In genomic region chr19:50518091-50519005, GRCh38 we compare ENCODE assay signal across 19 cellular contexts. TPM values are rescaled to one million over a fixed set of nuclear protein-coding genes. Genes with fewer than 3 reads are reported as not detected.
A peak's percentile ranks its signal among the peaks of the same experiment; 100 is the strongest.
DNase-seq lines count a peak whose midpoint lies in the region; ATAC-seq and TF ChIP-seq lines count a peak whose summit lies in the region.
"Had no signal": no experiment of that assay in that cellular context is flagged by ENCODE, and none has a peak within 500 bp of the region (broad histone marks: within the 10 kb centered on the region; RNA-seq: fewer than 3 reads in every experiment).

No MANE protein-coding gene starts in this region.

- H3K4me1 Mint-ChIP-seq in GM23338 (no peaks in the 10 kb centered on the region), WTC11 (0 out of 2 replicates have a peak, but pooled peaks cover 1% of the 10 kb centered on the region)

- H3K4me3 Mint-ChIP-seq in GM23338: no peak overlapping the region
- H3K4me3 Mint-ChIP-seq in WTC11: no peak overlapping the region
- H3K4me3 Mint-ChIP-seq: activated naive CD8-positive, alpha-beta T cell treated with anti-CD3 and anti-CD28 coated beads, Interleukin-2, amount 10 ng/mL, durations not matched to agents 7 days and 5 days had no signal

- H3K36me3 ChIP-seq in A673 (ENCODE audit: insufficient read depth, low read length, poor library complexity, severe bottlenecking): no peaks in the 10 kb centered on the region
- no peaks in the 10 kb centered on the region for H3K36me3 ChIP-seq in GM23338 (ENCODE audit: insufficient read depth)
- H3K36me3 ChIP-seq in mucosa of descending colon (ENCODE audit: low read depth): no peaks in the 10 kb centered on the region
- H3K36me3 ChIP-seq: left lung had no signal

- no peak overlapping the region for H3K27ac ChIP-seq in A673 (ENCODE audit: low read depth, low read length, poor library complexity, severe bottlenecking)
- H3K27ac ChIP-seq in GM23338 (ENCODE audit: low read depth): no peak overlapping the region
- H3K27ac ChIP-seq: cardiac muscle cell, left lung had no signal

- H3K9me2 ChIP-seq in GM23338 (ENCODE audit: insufficient read depth): no peaks in the 10 kb centered on the region

- intact Hi-C loops in A673 (cut with micrococcal nuclease; ENCODE audit: unreplicated experiment): no loop called here
- intact Hi-C loops in mucosa of descending colon (cut with DNase I, micrococcal nuclease): no loop called here

- peaks cover 8% of the 10 kb centered on the region for H3K27me3 Mint-ChIP-seq in GM23338 (ENCODE audit: insufficient read depth, low read depth, poor library complexity)
- peaks cover 21% of the 10 kb centered on the region for H3K27me3 Mint-ChIP-seq in WTC11 (ENCODE audit: low read depth)

- H3K27ac Mint-ChIP-seq in GM23338: no peak overlapping the region
- H3K27ac Mint-ChIP-seq in WTC11: no peak overlapping the region
- H3K27ac Mint-ChIP-seq: activated naive CD8-positive, alpha-beta T cell treated with anti-CD3 and anti-CD28 coated beads, Interleukin-2, amount 10 ng/mL, durations not matched to agents 7 days and 5 days had no signal

- no peaks in the 10 kb centered on the region for H3F3A ChIP-seq in GM23338 (replicated peaks; ENCODE audit: low read depth)

- no peaks in the 10 kb centered on the region for H4K20me1 ChIP-seq in GM23338 (replicated peaks; ENCODE audit: insufficient read depth)

- H3K4me1 ChIP-seq in A673 (ENCODE audit: insufficient read depth, low read length, poor library complexity, severe bottlenecking) (no peaks in the 10 kb centered on the region), GM23338 (ENCODE audit: insufficient read depth) (peaks cover 6% of the 10 kb centered on the region; the same call in 1 of the 2 replicates), mucosa of descending colon (ENCODE audit: low read depth) (no peaks in the 10 kb centered on the region)
- H3K4me1 ChIP-seq: left lung had no signal

- ATAC-seq in GM23338 (no peak), WTC11 (peak; percentile 72), mucosa of descending colon (no peak), GM18909 (IDR thresholded peaks at IDR 0.05; ENCODE audit: poor library complexity, unreplicated experiment) (no peak)
- ATAC-seq: left lung had no signal

- no peak overlapping the region for H2AFZ ChIP-seq in GM23338

- H3K9me3 ChIP-seq in A673 (ENCODE audit: low read depth, low read length, poor library complexity, severe bottlenecking) (no peaks in the 10 kb centered on the region), mucosa of descending colon (no peaks in the 10 kb centered on the region)
- H3K9me3 ChIP-seq: left lung had no signal

- no peak overlapping the region for H3K4me2 ChIP-seq in GM23338

- CTCF ChIA-PET in A673 (lab: Charles Lee) (no interaction called here), WTC11 (lab: Charles Lee) (interaction anchor here (0.6 to 4.3 kb wide), 28 partner anchors 9 to 371 kb away, joined by 3 to 55 read pairs (median 4); partner anchors contain the start of genes C19orf81, KCNC3 and NR1H2)

- no peaks in the 10 kb centered on the region for H3K27me3 ChIP-seq in A673 (replicated peaks; ENCODE audit: insufficient read depth, low read depth, low read length, poor library complexity)
- H3K27me3 ChIP-seq in GM23338 (ENCODE audit: insufficient read depth): peaks cover 12% of the 10 kb centered on the region
- H3K27me3 ChIP-seq: cardiac muscle cell had no signal

- POLR2A ChIA-PET in A673 (lab: Charles Lee; ENCODE audit: low non-redundant PET): no interaction called here
- POLR2A ChIA-PET in WTC11 (lab: Charles Lee): interaction anchor here (1.1 kb wide), 1 partner anchor 20 kb away, joined by 3 read pairs; no protein-coding TSS in a partner anchor

- H3K79me2 ChIP-seq in GM23338 (replicated peaks; ENCODE audit: insufficient read depth): no peaks in the 10 kb centered on the region

- BruUV-seq in A673 (replicated peaks; lab: Mats Ljungman, UMichigan): no TSS peak

- peak; percentile 51 for TF ChIP-seq CTCF in A673 (conservative IDR thresholded peaks at IDR 0.05; ENCODE audit: low read depth, low read length)
- TF ChIP-seq CTCF in GM23338 (conservative IDR thresholded peaks at IDR 0.05; ENCODE audit: low read depth in 2 of 2): peak; percentile 61 to 77
- peak; percentile 59 for TF ChIP-seq CTCF in WTC11 (IDR thresholded peaks at IDR 0.05)
- TF ChIP-seq CTCF in mucosa of descending colon (IDR thresholded peaks at IDR 0.05): no peak
- no peak for TF ChIP-seq CTCF in foreskin fibroblast (IDR thresholded peaks at IDR 0.05; ENCODE audit: low read depth, low read length)

- peaks cover 28% of the 10 kb centered on the region; the same call in 2 of the 3 replicates for H3K36me3 Mint-ChIP-seq in GM23338 (ENCODE audit: low read depth)
- H3K36me3 Mint-ChIP-seq in WTC11: peaks cover 5% of the 10 kb centered on the region; the same call in 1 of the 2 replicates
- H3K36me3 Mint-ChIP-seq: activated naive CD8-positive, alpha-beta T cell treated with anti-CD3 and anti-CD28 coated beads, Interleukin-2, amount 10 ng/mL, durations not matched to agents 7 days and 5 days had no signal

- H3K9me3 Mint-ChIP-seq in GM23338 (peaks cover 89% of the 10 kb centered on the region), WTC11 (peaks cover 5% of the 10 kb centered on the region)
- H3K9me3 Mint-ChIP-seq: activated naive CD8-positive, alpha-beta T cell treated with anti-CD3 and anti-CD28 coated beads, Interleukin-2, amount 10 ng/mL, durations not matched to agents 7 days and 5 days had no signal

- H3K4me3 ChIP-seq in A673 (ENCODE audit: low read depth, low read length, poor library complexity, severe bottlenecking) (no peak overlapping the region), GM23338 (no peak overlapping the region), mucosa of descending colon (no peak overlapping the region), foreskin fibroblast (ENCODE audit: low read depth in 1 of 2, low read length in 2 of 2) (no peak overlapping the region)
- H3K4me3 ChIP-seq: cardiac muscle cell, left lung had no signal

- DNase-seq in A673 (ENCODE audit: low spot score) (no peak), GM23338 (ENCODE audit: low spot score) (peak; percentile 74), WTC11 (ENCODE audit: low spot score) (peak; percentile 73), mucosa of descending colon (peak in 2 of 3 donors; percentile 19 to 46), foreskin fibroblast (no peak), AG08396 (ENCODE audit: low spot score) (no peak), activated gamma-delta T cell treated with Interleukin-2 at 50 U/mL for 16 hours (no peak)
- DNase-seq: activated naive CD8-positive, alpha-beta T cell treated with anti-CD3 and anti-CD28 coated beads, Interleukin-2, amount 10 ng/mL, durations not matched to agents 7 days and 5 days; COR-L47; effector CD4-positive, alpha-beta T cell; hypothalamus; NCI-H1048; NCI-H526 treated with DMSO at 0.1 percent for 48 hours had no signal

TF ChIP-seq in GM23338, 12 proteins besides CTCF, POLR2A, EP300 and RAD21 (continues in another document):
- no peak for TF ChIP-seq EZH2 (IDR thresholded peaks at IDR 0.05; ENCODE audit: low read depth, unreplicated experiment)
- TF ChIP-seq JUNB (IDR thresholded peaks at IDR 0.05; ENCODE audit: unreplicated experiment): no peak
- no peak for TF ChIP-seq NANOG (IDR thresholded peaks at IDR 0.05; ENCODE audit: borderline replicate concordance)

TF ChIP-seq in WTC11, 78 proteins besides CTCF, POLR2A, EP300 and RAD21 (continues in another document):
- no peak for TF ChIP-seq ZNF263 (CRISPR knock-in tag; IDR thresholded peaks at IDR 0.05; ENCODE audit: low read depth)
- TF ChIP-seq MYBL2 (CRISPR knock-in tag; IDR thresholded peaks at IDR 0.05): no peak
- TF ChIP-seq USF1 (CRISPR knock-in tag; IDR thresholded peaks at IDR 0.05): no peak
- TF ChIP-seq, protein P1, sequence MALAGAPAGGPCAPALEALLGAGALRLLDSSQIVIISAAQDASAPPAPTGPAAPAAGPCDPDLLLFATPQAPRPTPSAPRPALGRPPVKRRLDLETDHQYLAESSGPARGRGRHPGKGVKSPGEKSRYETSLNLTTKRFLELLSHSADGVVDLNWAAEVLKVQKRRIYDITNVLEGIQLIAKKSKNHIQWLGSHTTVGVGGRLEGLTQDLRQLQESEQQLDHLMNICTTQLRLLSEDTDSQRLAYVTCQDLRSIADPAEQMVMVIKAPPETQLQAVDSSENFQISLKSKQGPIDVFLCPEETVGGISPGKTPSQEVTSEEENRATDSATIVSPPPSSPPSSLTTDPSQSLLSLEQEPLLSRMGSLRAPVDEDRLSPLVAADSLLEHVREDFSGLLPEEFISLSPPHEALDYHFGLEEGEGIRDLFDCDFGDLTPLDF (CRISPR knock-in tag; IDR thresholded peaks at IDR 0.05): 0 out of 2 replicates have a peak, but pooled peaks have one; percentile 23

RNA-seq across cellular contexts. Expression of gene ASPDH, which starts 4.6 kb away (rescaled TPM):
- total RNA-seq in A673 (2021) (0.45 TPM in 1 of 2 replicates, not detected in the other), WTC11 (2021) (not detected in 3 replicates), mucosa of descending colon (not detected)
- total RNA-seq in GM23338 (2014; rRNA removed; shearing (Covaris generic)): not detected in 2 replicates
- polyA plus RNA-seq in GM23338 (2016; fragmentation: Nextera tagmentation; extraction: Ambion mirVana): not detected in 2 replicates
- total RNA-seq: activated naive CD8-positive, alpha-beta T cell treated with anti-CD3 and anti-CD28 coated beads, Interleukin-2, amount 10 ng/mL, durations not matched to agents 7 days and 5 days; cardiac muscle cell; fibroblast of lung; G401; left lung; myocyte had no signal
- polyA plus RNA-seq: cardiac muscle cell, fibroblast of lung had no signal

RNA-seq across cellular contexts. Expression of gene JOSD2, which starts 7.4 kb away (rescaled TPM):
- total RNA-seq in A673 (2021) (26.8 and 31.9 TPM in 2 replicates), WTC11 (2021) (4.0 to 4.3 TPM (median 4.0 TPM) in 3 replicates), mucosa of descending colon (10 to 100 TPM; 33.4 to 41.2 (median 37.2) TPM)
- 1.2 and 5.8 TPM in 2 replicates for total RNA-seq in GM23338 (2014; rRNA removed; shearing (Covaris generic))
- polyA plus RNA-seq in GM23338 (2016; fragmentation: Nextera tagmentation; extraction: Ambion mirVana): 3.3 and 4.1 TPM in 2 replicates

RNA-seq across cellular contexts. Expression of gene GARIN5A, which starts 41.7 kb away (rescaled TPM):
- total RNA-seq in A673 (2021): 0.59 and 0.84 TPM in 2 replicates
- 13.3 and 19.9 TPM in 2 replicates for total RNA-seq in GM23338 (2014; rRNA removed; shearing (Covaris generic))
- polyA plus RNA-seq in GM23338 (2016; fragmentation: Nextera tagmentation; extraction: Ambion mirVana): 24.2 and 25.0 TPM in 2 replicates
- total RNA-seq in WTC11 (2021): 8.2 to 17.1 TPM (median 15.3 TPM) in 3 replicates
- total RNA-seq in mucosa of descending colon: 1 to 10 TPM; 1.7 to 3.0 (median 2.6) TPM

RNA-seq across cellular contexts. Expression of gene EMC10, which starts 42.0 kb away (rescaled TPM):
- total RNA-seq in A673 (2021) (99.2 and 108 TPM in 2 replicates), WTC11 (2021) (114 to 120 TPM (median 114 TPM) in 3 replicates), mucosa of descending colon (100 to 1,000 TPM in 2 of 3 donors, 10 to 100 TPM in 1; 79.6 to 121 (median 108) TPM)
- total RNA-seq in GM23338 (2014; rRNA removed; shearing (Covaris generic)): 86.4 and 113 TPM in 2 replicates
- polyA plus RNA-seq in GM23338 (2016; fragmentation: Nextera tagmentation; extraction: Ambion mirVana): 24.8 and 28.2 TPM in 2 replicates

RNA-seq across cellular contexts. Expression of gene LRRC4B, which starts 49.9 kb away (rescaled TPM):
- total RNA-seq in A673 (2021): 23.1 and 24.9 TPM in 2 replicates
- 12.8 and 13.2 TPM in 2 replicates for total RNA-seq in GM23338 (2014; rRNA removed; shearing (Covaris generic))
- polyA plus RNA-seq in GM23338 (2016; fragmentation: Nextera tagmentation; extraction: Ambion mirVana): 2.0 and 2.2 TPM in 2 replicates
- total RNA-seq in WTC11 (2021): 10.0 to 11.0 TPM (median 10.9 TPM) in 3 replicates
- 1 to 10 TPM in 2 of 3 donors, under 1 TPM in 1; 0.52 to 4.8 (median 1.3) TPM for total RNA-seq in mucosa of descending colon
- total RNA-seq: activated naive CD8-positive, alpha-beta T cell treated with anti-CD3 and anti-CD28 coated beads, Interleukin-2, amount 10 ng/mL, durations not matched to agents 7 days and 5 days; myocyte had no signal

Comparison
In these comparisons a context has a peak if more than half of its experiments do, and no peak if none do; other contexts are left out.
1. DNase-seq: peak in GM23338 (single experiment), WTC11 (single experiment) and mucosa of descending colon (2 of 3); none in A673 (single experiment), foreskin fibroblast (0 of 2), AG08396 (single experiment) and activated gamma-delta T cell treated with Interleukin-2 at 50 U/mL for 16 hours (single experiment).
2. CTCF ChIP-seq: peak in A673 (single experiment), GM23338 (2 of 2) and WTC11 (single experiment); none in mucosa of descending colon (single experiment) and foreskin fibroblast (single experiment).